1 cellular context compared by ENCODE assay signal in the genomic region with DNA sequence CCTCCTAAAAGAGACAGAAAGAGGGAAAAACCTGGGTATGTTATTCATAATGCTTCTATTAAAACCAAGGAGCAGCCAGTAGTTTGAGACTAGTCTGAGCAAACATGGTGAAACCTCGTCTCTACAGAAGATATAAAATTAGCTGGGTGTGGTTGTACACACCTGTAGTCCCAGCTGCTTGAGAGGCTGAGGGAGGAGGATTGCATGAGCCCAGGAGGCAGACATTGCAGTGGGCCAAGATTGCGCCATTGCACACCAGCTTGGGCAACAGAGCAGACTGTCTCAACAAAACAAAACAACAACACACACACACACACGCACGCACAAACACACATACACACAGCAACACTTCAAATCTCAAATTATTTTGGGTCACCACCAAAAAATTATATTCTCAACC.
TF ChIP-seq lines count a peak whose summit lies in the region.

No MANE protein-coding gene starts in this region.

TF ChIP-seq in HCT116, 20 proteins besides CTCF, POLR2A, EP300 and RAD21:
- TF ChIP-seq ELF1 (IDR thresholded peaks at IDR 0.05; ENCODE audit: borderline replicate concordance, low read depth) (no peak), ZFX (IDR thresholded peaks at IDR 0.05) (no peak), REST (IDR thresholded peaks at IDR 0.05; ENCODE audit: low read depth) (no peak)
